11 cellular contexts compared by ENCODE assay signal in the genomic region with DNA sequence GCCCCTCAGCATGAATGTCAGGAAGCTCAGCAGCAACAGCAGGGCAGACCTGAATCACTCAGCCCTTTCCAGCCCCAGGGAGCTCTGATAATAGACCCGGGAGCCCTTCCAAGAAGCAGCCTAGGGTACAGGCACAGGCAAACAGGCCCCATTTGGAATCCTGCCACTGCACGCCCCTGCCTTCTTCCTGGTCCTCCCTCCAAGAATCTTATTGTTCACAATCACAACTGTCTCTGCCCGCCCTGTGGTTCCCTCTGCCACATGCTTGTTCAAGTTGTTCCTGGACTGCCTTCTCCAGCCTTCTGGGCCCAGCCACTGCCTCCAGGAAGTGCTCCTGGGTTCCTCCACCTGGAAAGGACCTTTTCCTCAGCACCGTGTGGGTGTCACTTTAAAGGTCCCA. TPM values are rescaled to one million over a fixed set of nuclear protein-coding genes. Genes with fewer than 3 reads are reported as not detected.
A peak's percentile ranks its signal among the peaks of the same experiment; 100 is the strongest.
DNase-seq lines count a peak whose midpoint lies in the region; FAIRE-seq and TF ChIP-seq lines count a peak whose summit lies in the region.
"Had no signal": no experiment of that assay in that cellular context is flagged by ENCODE, and none has a peak within 500 bp of the region (broad histone marks: within the 10 kb centered on the region; RNA-seq: fewer than 3 reads in every experiment).

No MANE protein-coding gene starts in this region.

- DNase-seq in NCI-H1092 (lab: John Stamatoyannopoulos, UW) (peak; percentile 40), cardiac fibroblast (ENCODE audit: low read depth in 2 of 2) (peak; percentile 71 to 96), keratinocyte (ENCODE audit: low read depth, low spot score) (peak; percentile 9), testis (peak; percentile 60), NCI-H774 (lab: John Stamatoyannopoulos, UW) (no peak), GM19239 (ENCODE audit: insufficient read length, low spot score) (no peak), NCI-H82 (lab: John Stamatoyannopoulos, UW) (no peak), CD14-positive monocyte (ENCODE audit: low spot score) (no peak)
- DNase-seq: cerebellar nuclear complex had no signal

- WGBS in testis, 2 donors, result 46 to 55% methylated on average over 4 of the region's 4 CpGs

- TF ChIP-seq CTCF in cardiac fibroblast (IDR thresholded peaks at IDR 0.05; ENCODE audit: low read depth, low read length), result no peak
- no peak for TF ChIP-seq CTCF in keratinocyte (optimal IDR thresholded peaks at IDR 0.05 in 1 of 3, IDR thresholded peaks at IDR 0.05 in 1 of 3, conservative IDR thresholded peaks at IDR 0.05 in 1 of 3; ENCODE audit: extremely low read depth in 1 of 3, insufficient read depth in 2 of 3, low read length in 3 of 3)
- TF ChIP-seq CTCF in testis (IDR thresholded peaks at IDR 0.05), result no peak
- TF ChIP-seq CTCF in CD14-positive monocyte (IDR thresholded peaks at IDR 0.05), result no peak

- peak overlapping the region in 3 of 7 donors; percentile 29 to 57 (median 38) for H3K27ac Mint-ChIP-seq in CD14-positive monocyte

- dilution Hi-C loops in keratinocyte (cut with MboI; ENCODE audit: extremely low pct_ligation_motif_present, low sequenced_read_pairs), result no loop called here

- no peaks in the 10 kb centered on the region for H3K9me1 ChIP-seq in keratinocyte (ENCODE audit: control insufficient read depth, extremely low read depth, insufficient read depth, low read length)

- H3K9me3 Mint-ChIP-seq in CD14-positive monocyte, result no peaks in the 10 kb centered on the region

- no peaks in the 10 kb centered on the region for H4K20me1 ChIP-seq in keratinocyte (ENCODE audit: control insufficient read depth, extremely low read depth, insufficient read depth, low read length)

- H3K4me1 ChIP-seq in keratinocyte (ENCODE audit: control insufficient read depth, extremely low read depth, insufficient read depth, low read length) (peaks cover 12% of the 10 kb centered on the region), testis (peaks cover 9% of the 10 kb centered on the region)

- no peak for TF ChIP-seq POLR2A in testis (IDR thresholded peaks at IDR 0.05)

- H3K27me3 Mint-ChIP-seq in CD14-positive monocyte (ENCODE audit: low read depth in 3 of 3), result peaks cover 6 to 19% (median 15%) of the 10 kb centered on the region in 3 donors

- H3K9ac ChIP-seq in keratinocyte (ENCODE audit: control insufficient read depth, extremely low read depth, insufficient read depth, low read length), result no peak overlapping the region

- H3K36me3 Mint-ChIP-seq in CD14-positive monocyte, result no peaks in the 10 kb centered on the region

- H2AFZ ChIP-seq in keratinocyte (ENCODE audit: control insufficient read depth, low read length), result peak overlapping the region; percentile 43

- H3K4me2 ChIP-seq in keratinocyte (ENCODE audit: control insufficient read depth, extremely low read depth, insufficient read depth, low read depth, low read length), result no peak overlapping the region

- no peak overlapping the region for H3K27ac ChIP-seq in keratinocyte (ENCODE audit: control insufficient read depth, insufficient read depth, low read length)
- H3K27ac ChIP-seq in testis, result peak overlapping the region in 1 of 2 donors; percentile 59

- H3K79me2 ChIP-seq in keratinocyte (ENCODE audit: control insufficient read depth, insufficient read depth, low read length), result no peaks in the 10 kb centered on the region

- no peak overlapping the region for H3K4me3 Mint-ChIP-seq in CD14-positive monocyte

- H3K36me3 ChIP-seq in keratinocyte (ENCODE audit: control insufficient read depth in 2 of 2, extremely low read depth in 1 of 2, insufficient read depth in 2 of 2, low read length in 2 of 2) (no peaks in the 10 kb centered on the region), testis (ENCODE audit: low read depth, missing control alignments) (no peaks in the 10 kb centered on the region)

- peaks cover 6% of the 10 kb centered on the region for H3K4me1 Mint-ChIP-seq in CD14-positive monocyte

- intact Hi-C loops in testis (cut with DNase I; ENCODE audit: low total_unique reads) (no loop called here), CD14-positive monocyte (cut with micrococcal nuclease) (no loop called here)

- H3K9me3 ChIP-seq in keratinocyte (ENCODE audit: control insufficient read depth, low read depth, low read length) (no peaks in the 10 kb centered on the region), testis (no peaks in the 10 kb centered on the region)

- no peaks in the 10 kb centered on the region for H3K27me3 ChIP-seq in keratinocyte (ENCODE audit: control insufficient read depth, extremely low read depth, insufficient read depth, low read length)
- H3K27me3 ChIP-seq in testis, result no peaks in the 10 kb centered on the region

- H3K4me3 ChIP-seq in cardiac fibroblast (replicated peaks in 1 of 2; ENCODE audit: low read depth in 2 of 2, low read length in 2 of 2), result no peak overlapping the region
- H3K4me3 ChIP-seq in keratinocyte (ENCODE audit: control insufficient read depth in 2 of 3, extremely low read depth in 1 of 3, insufficient read depth in 2 of 3, low read depth in 1 of 3, low read length in 3 of 3), result no peak overlapping the region
- H3K4me3 ChIP-seq in testis, result no peak overlapping the region

- FAIRE-seq in keratinocyte (lab: Jason Lieb, UNC) (peak; percentile 57), GM19239 (lab: Jason Lieb, UNC) (no peak)
- FAIRE-seq: islet of Langerhans, urothelium cell line had no signal

RNA-seq across cellular contexts. Expression of a gene that starts 54.6 kb away (rescaled TPM):
- polyA plus RNA-seq in keratinocyte (0.05 to 0.17 TPM in 2 of 3 replicates, not detected in the other), testis (ENCODE audit: insufficient read depth, low read depth, low replicate concordance) (20.5 TPM), CD14-positive monocyte (not detected)
- not detected for polyA plus RNA-seq in keratinocyte (2011; ENCODE audit: low read depth)
- polyA plus RNA-seq in keratinocyte (2011; cell fraction: cytosol; rRNA removed), result 0.09 and 0.13 TPM in 2 replicates
- polyA plus RNA-seq in keratinocyte (2011; cell fraction: nucleus; rRNA removed), result 0.15 and 0.35 TPM in 2 replicates
- polyA plus RNA-seq in keratinocyte (2012; ENCODE audit: low replicate concordance), result 0.09 TPM in 1 of 2 replicates, not detected in the other
- not detected in 3 replicates for polyA minus RNA-seq in keratinocyte
- polyA minus RNA-seq in keratinocyte (2011; cell fraction: cytosol; rRNA and poly(A)+ RNA removed), result 0.77 TPM
- 0.11 TPM in 1 of 2 replicates, not detected in the other for polyA minus RNA-seq in keratinocyte (2011; cell fraction: nucleus; rRNA and poly(A)+ RNA removed)
- 1 to 10 TPM; 6.5 to 9.1 TPM for total RNA-seq in testis

Comparison
In these comparisons a context has a peak if more than half of its experiments do, and no peak if none do; other contexts are left out.
1. DNase-seq: peak in NCI-H1092 (single experiment), cardiac fibroblast (2 of 2), keratinocyte (single experiment) and testis (single experiment); none in NCI-H774 (single experiment), GM19239 (single experiment), NCI-H82 (single experiment) and CD14-positive monocyte (single experiment).
2. RNA of a gene that starts 54.6 kb away (polyA plus RNA-seq): 20.5 TPM in testis (single experiment); 0.05 to 0.35 TPM in keratinocyte and not detected in CD14-positive monocyte; every median in the first group is over 10 times any median in the second.